In genomic region chr12:124082676-124083075, GRCh38 we compare ENCODE assay signal across 23 cellular contexts.
"Had no signal": no experiment of that assay in that cellular context is flagged by ENCODE, and none has a peak within 500 bp of the region (broad histone marks: within the 10 kb centered on the region; RNA-seq: fewer than 3 reads in every experiment).

No MANE protein-coding gene starts in this region.

- DNase-seq: effector CD4-positive, alpha-beta T cell; endodermal cell; erythroblast; foreskin keratinocyte; heart left ventricle; hippocampal formation; kidney glomerular epithelial cell; mammary epithelial cell; mucosa of descending colon; naive thymus-derived CD8-positive, alpha-beta T cell; pancreas; psoas muscle; retina; right lobe of liver; stimulated activated CD4-positive, alpha-beta T cell treated with anti-CD3 and anti-CD28 coated beads, Interleukin-4, amount 100 ng/mL, for 1 hour; stimulated activated CD8-positive, alpha-beta memory T cell treated with anti-CD3 and anti-CD28 coated beads, Interleukin-4, amount 100 ng/mL, for 48 hours; stimulated activated naive CD8-positive, alpha-beta T cell treated with anti-CD3 and anti-CD28 coated beads, Interleukin-15, Interleukin-2, amounts not matched to agents 100 U/mL and 50 U/mL, for 24 hours; thyroid gland; uterus had no signal

- H3K36me3 ChIP-seq: heart left ventricle, pancreas, right lobe of liver, suprapubic skin, thyroid gland, uterus had no signal

- ATAC-seq: foreskin keratinocyte; left lobe of liver; mucosa of descending colon; naive thymus-derived CD8-positive, alpha-beta T cell; pancreas; psoas muscle; right lobe of liver; stimulated activated effector memory CD8-positive, alpha-beta T cell treated with anti-CD3 and anti-CD28 coated beads, Interleukin-12 subunit alpha, Interleukin-12 subunit beta, amount 100 ng/mL, for 72 hours; stimulated activated naive CD8-positive, alpha-beta T cell treated with anti-CD3 and anti-CD28 coated beads, Interleukin-15, Interleukin-2, amounts not matched to agents 100 U/mL and 50 U/mL, for 24 hours had no signal

- H3K9me3 ChIP-seq: heart left ventricle, mucosa of descending colon, pancreas, psoas muscle, right lobe of liver, suprapubic skin, thyroid gland, uterus had no signal

- H3K27ac ChIP-seq: coronary artery, foreskin keratinocyte, heart left ventricle, pancreas, psoas muscle, right lobe of liver, suprapubic skin, thyroid gland, uterus had no signal

- H3K27me3 ChIP-seq: foreskin keratinocyte, heart left ventricle, pancreas, right lobe of liver, suprapubic skin, thyroid gland, uterus had no signal

- H3K4me3 ChIP-seq: coronary artery, heart left ventricle, mucosa of descending colon, pancreas, psoas muscle, right lobe of liver, suprapubic skin, thyroid gland, uterus had no signal
